Comparison of ENCODE assay signal across 1 cellular context in genomic region chr6:112439416-112439815, GRCh38.
TF ChIP-seq lines count a peak whose summit lies in the region.

No MANE protein-coding gene starts in this region.

TF ChIP-seq in HepG2, 621 proteins besides CTCF, POLR2A, EP300 and RAD21 (continued from another document):
- TF ChIP-seq, protein P1, sequence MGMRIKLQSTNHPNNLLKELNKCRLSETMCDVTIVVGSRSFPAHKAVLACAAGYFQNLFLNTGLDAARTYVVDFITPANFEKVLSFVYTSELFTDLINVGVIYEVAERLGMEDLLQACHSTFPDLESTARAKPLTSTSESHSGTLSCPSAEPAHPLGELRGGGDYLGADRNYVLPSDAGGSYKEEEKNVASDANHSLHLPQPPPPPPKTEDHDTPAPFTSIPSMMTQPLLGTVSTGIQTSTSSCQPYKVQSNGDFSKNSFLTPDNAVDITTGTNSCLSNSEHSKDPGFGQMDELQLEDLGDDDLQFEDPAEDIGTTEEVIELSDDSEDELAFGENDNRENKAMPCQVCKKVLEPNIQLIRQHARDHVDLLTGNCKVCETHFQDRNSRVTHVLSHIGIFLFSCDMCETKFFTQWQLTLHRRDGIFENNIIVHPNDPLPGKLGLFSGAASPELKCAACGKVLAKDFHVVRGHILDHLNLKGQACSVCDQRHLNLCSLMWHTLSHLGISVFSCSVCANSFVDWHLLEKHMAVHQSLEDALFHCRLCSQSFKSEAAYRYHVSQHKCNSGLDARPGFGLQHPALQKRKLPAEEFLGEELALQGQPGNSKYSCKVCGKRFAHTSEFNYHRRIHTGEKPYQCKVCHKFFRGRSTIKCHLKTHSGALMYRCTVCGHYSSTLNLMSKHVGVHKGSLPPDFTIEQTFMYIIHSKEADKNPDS (CRISPR knock-in tag; IDR thresholded peaks at IDR 0.05): no peak
- TF ChIP-seq SATB2 (CRISPR knock-in tag; IDR thresholded peaks at IDR 0.05) (no peak), ZNF776 (CRISPR knock-in tag; IDR thresholded peaks at IDR 0.05) (no peak), SRF (IDR thresholded peaks at IDR 0.05; ENCODE audit: low read depth, low read length) (no peak), ZNF766 (CRISPR knock-in tag; IDR thresholded peaks at IDR 0.05; ENCODE audit: borderline replicate concordance) (no peak), ZNF232 (CRISPR knock-in tag; IDR thresholded peaks at IDR 0.05; ENCODE audit: borderline replicate concordance) (no peak), PRDM15 (CRISPR knock-in tag; IDR thresholded peaks at IDR 0.05) (no peak), BRCA1 (CRISPR knock-in tag; IDR thresholded peaks at IDR 0.05) (no peak), NFIC (IDR thresholded peaks at IDR 0.05; ENCODE audit: low read length) (no peak), ZNF552 (CRISPR knock-in tag; IDR thresholded peaks at IDR 0.05; ENCODE audit: borderline replicate concordance) (no peak), GRHL1 (CRISPR knock-in tag; conservative IDR thresholded peaks at IDR 0.05) (no peak), NFE2L2 (IDR thresholded peaks at IDR 0.05; ENCODE audit: low read length) (no peak), ZSCAN22 (CRISPR knock-in tag; IDR thresholded peaks at IDR 0.05) (no peak), SP4 (CRISPR knock-in tag; IDR thresholded peaks at IDR 0.05) (no peak), HMGA1 (CRISPR knock-in tag; conservative IDR thresholded peaks at IDR 0.05) (no peak), ZNF781 (CRISPR knock-in tag; IDR thresholded peaks at IDR 0.05; ENCODE audit: borderline replicate concordance, not compliant biosample characterization) (no peak), TOE1 (CRISPR knock-in tag; IDR thresholded peaks at IDR 0.05) (no peak), RFX5 (IDR thresholded peaks at IDR 0.05; ENCODE audit: low read depth, low read length) (no peak)
- TF ChIP-seq, protein P2, sequence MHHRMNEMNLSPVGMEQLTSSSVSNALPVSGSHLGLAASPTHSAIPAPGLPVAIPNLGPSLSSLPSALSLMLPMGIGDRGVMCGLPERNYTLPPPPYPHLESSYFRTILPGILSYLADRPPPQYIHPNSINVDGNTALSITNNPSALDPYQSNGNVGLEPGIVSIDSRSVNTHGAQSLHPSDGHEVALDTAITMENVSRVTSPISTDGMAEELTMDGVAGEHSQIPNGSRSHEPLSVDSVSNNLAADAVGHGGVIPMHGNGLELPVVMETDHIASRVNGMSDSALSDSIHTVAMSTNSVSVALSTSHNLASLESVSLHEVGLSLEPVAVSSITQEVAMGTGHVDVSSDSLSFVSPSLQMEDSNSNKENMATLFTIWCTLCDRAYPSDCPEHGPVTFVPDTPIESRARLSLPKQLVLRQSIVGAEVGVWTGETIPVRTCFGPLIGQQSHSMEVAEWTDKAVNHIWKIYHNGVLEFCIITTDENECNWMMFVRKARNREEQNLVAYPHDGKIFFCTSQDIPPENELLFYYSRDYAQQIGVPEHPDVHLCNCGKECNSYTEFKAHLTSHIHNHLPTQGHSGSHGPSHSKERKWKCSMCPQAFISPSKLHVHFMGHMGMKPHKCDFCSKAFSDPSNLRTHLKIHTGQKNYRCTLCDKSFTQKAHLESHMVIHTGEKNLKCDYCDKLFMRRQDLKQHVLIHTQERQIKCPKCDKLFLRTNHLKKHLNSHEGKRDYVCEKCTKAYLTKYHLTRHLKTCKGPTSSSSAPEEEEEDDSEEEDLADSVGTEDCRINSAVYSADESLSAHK (CRISPR knock-in tag; IDR thresholded peaks at IDR 0.05; ENCODE audit: borderline replicate concordance): no peak
- TF ChIP-seq, protein P3, sequence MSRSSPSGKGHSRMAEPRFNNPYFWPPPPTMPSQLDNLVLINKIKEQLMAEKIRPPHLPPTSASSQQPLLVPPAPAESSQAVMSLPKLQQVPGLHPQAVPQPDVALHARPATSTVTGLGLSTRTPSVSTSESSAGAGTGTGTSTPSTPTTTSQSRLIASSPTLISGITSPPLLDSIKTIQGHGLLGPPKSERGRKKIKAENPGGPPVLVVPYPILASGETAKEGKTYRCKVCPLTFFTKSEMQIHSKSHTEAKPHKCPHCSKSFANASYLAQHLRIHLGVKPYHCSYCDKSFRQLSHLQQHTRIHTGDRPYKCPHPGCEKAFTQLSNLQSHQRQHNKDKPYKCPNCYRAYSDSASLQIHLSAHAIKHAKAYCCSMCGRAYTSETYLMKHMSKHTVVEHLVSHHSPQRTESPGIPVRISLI (CRISPR knock-in tag; IDR thresholded peaks at IDR 0.05; ENCODE audit: borderline replicate concordance): peak; percentile 90
- TF ChIP-seq, protein P4, sequence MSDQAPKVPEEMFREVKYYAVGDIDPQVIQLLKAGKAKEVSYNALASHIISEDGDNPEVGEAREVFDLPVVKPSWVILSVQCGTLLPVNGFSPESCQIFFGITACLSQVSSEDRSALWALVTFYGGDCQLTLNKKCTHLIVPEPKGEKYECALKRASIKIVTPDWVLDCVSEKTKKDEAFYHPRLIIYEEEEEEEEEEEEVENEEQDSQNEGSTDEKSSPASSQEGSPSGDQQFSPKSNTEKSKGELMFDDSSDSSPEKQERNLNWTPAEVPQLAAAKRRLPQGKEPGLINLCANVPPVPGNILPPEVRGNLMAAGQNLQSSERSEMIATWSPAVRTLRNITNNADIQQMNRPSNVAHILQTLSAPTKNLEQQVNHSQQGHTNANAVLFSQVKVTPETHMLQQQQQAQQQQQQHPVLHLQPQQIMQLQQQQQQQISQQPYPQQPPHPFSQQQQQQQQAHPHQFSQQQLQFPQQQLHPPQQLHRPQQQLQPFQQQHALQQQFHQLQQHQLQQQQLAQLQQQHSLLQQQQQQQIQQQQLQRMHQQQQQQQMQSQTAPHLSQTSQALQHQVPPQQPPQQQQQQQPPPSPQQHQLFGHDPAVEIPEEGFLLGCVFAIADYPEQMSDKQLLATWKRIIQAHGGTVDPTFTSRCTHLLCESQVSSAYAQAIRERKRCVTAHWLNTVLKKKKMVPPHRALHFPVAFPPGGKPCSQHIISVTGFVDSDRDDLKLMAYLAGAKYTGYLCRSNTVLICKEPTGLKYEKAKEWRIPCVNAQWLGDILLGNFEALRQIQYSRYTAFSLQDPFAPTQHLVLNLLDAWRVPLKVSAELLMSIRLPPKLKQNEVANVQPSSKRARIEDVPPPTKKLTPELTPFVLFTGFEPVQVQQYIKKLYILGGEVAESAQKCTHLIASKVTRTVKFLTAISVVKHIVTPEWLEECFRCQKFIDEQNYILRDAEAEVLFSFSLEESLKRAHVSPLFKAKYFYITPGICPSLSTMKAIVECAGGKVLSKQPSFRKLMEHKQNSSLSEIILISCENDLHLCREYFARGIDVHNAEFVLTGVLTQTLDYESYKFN (CRISPR knock-in tag; conservative IDR thresholded peaks at IDR 0.05): peak; percentile 64
- TF ChIP-seq, protein P5, sequence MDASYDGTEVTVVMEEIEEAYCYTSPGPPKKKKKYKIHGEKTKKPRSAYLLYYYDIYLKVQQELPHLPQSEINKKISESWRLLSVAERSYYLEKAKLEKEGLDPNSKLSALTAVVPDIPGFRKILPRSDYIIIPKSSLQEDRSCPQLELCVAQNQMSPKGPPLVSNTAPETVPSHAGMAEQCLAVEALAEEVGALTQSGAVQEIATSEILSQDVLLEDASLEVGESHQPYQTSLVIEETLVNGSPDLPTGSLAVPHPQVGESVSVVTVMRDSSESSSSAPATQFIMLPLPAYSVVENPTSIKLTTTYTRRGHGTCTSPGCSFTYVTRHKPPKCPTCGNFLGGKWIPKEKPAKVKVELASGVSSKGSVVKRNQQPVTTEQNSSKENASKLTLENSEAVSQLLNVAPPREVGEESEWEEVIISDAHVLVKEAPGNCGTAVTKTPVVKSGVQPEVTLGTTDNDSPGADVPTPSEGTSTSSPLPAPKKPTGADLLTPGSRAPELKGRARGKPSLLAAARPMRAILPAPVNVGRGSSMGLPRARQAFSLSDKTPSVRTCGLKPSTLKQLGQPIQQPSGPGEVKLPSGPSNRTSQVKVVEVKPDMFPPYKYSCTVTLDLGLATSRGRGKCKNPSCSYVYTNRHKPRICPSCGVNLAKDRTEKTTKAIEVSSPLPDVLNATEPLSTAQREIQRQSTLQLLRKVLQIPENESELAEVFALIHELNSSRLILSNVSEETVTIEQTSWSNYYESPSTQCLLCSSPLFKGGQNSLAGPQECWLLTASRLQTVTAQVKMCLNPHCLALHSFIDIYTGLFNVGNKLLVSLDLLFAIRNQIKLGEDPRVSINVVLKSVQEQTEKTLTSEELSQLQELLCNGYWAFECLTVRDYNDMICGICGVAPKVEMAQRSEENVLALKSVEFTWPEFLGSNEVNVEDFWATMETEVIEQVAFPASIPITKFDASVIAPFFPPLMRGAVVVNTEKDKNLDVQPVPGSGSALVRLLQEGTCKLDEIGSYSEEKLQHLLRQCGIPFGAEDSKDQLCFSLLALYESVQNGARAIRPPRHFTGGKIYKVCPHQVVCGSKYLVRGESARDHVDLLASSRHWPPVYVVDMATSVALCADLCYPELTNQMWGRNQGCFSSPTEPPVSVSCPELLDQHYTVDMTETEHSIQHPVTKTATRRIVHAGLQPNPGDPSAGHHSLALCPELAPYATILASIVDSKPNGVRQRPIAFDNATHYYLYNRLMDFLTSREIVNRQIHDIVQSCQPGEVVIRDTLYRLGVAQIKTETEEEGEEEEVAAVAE (CRISPR knock-in tag; IDR thresholded peaks at IDR 0.05; ENCODE audit: borderline replicate concordance): no peak
- TF ChIP-seq, protein P6, sequence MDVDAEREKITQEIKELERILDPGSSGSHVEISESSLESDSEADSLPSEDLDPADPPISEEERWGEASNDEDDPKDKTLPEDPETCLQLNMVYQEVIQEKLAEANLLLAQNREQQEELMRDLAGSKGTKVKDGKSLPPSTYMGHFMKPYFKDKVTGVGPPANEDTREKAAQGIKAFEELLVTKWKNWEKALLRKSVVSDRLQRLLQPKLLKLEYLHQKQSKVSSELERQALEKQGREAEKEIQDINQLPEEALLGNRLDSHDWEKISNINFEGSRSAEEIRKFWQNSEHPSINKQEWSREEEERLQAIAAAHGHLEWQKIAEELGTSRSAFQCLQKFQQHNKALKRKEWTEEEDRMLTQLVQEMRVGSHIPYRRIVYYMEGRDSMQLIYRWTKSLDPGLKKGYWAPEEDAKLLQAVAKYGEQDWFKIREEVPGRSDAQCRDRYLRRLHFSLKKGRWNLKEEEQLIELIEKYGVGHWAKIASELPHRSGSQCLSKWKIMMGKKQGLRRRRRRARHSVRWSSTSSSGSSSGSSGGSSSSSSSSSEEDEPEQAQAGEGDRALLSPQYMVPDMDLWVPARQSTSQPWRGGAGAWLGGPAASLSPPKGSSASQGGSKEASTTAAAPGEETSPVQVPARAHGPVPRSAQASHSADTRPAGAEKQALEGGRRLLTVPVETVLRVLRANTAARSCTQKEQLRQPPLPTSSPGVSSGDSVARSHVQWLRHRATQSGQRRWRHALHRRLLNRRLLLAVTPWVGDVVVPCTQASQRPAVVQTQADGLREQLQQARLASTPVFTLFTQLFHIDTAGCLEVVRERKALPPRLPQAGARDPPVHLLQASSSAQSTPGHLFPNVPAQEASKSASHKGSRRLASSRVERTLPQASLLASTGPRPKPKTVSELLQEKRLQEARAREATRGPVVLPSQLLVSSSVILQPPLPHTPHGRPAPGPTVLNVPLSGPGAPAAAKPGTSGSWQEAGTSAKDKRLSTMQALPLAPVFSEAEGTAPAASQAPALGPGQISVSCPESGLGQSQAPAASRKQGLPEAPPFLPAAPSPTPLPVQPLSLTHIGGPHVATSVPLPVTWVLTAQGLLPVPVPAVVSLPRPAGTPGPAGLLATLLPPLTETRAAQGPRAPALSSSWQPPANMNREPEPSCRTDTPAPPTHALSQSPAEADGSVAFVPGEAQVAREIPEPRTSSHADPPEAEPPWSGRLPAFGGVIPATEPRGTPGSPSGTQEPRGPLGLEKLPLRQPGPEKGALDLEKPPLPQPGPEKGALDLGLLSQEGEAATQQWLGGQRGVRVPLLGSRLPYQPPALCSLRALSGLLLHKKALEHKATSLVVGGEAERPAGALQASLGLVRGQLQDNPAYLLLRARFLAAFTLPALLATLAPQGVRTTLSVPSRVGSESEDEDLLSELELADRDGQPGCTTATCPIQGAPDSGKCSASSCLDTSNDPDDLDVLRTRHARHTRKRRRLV (CRISPR knock-in tag; IDR thresholded peaks at IDR 0.05): no peak
